In genomic region chr3:60812544-60812943, GRCh38 we compare ENCODE assay signal across 25 cellular contexts.
DNase-seq lines count a peak whose midpoint lies in the region; ATAC-seq and TF ChIP-seq lines count a peak whose summit lies in the region.
"Had no signal": no experiment of that assay in that cellular context is flagged by ENCODE, and none has a peak within 500 bp of the region (broad histone marks: within the 10 kb centered on the region; RNA-seq: fewer than 3 reads in every experiment).

No MANE protein-coding gene starts in this region.

- DNase-seq in AG04449 (ENCODE audit: low read depth, low spot score) (peak; percentile 23), inferior parietal cortex (ENCODE audit: extremely low spot score) (no peak), caudate nucleus (lab: John Stamatoyannopoulos, UW) (no peak)
- no peak for DNase-seq in activated CD8-positive, alpha-beta T cell treated with anti-CD3 and anti-CD28 coated beads, Interleukin-2, amount 10 ng/mL, durations not matched to agents 7 days and 5 days
- DNase-seq: ACHN; activated CD4-positive, alpha-beta T cell treated with anti-CD3 and anti-CD28 coated beads, Interleukin-2, amount 10 ng/mL, durations not matched to agents 24 days and 14 days; brain microvascular endothelial cell; CD4-positive, CD25-positive, alpha-beta regulatory T cell; endodermal cell; glutamatergic neuron; H7; left colon; naive thymus-derived CD8-positive, alpha-beta T cell; NCI-H1694; NCI-H2171 treated with DMSO at 0.1 percent for 48 hours; PC-9; SIG-M5; stimulated activated CD4-positive, alpha-beta T cell treated with anti-CD3 and anti-CD28 coated beads, Interleukin-15, amount 100 ng/mL, for 24 hours; T-helper 1 cell had no signal

- POLR2A ChIA-PET in AG04449 (lab: Yijun Ruan, JAX) = no interaction called here
- POLR2A ChIA-PET in activated CD8-positive, alpha-beta T cell treated with anti-CD3 and anti-CD28 coated beads, Interleukin-2, amount 10 ng/mL, durations not matched to agents 7 days and 5 days (lab: Charles Lee) = no interaction called here

- no peaks in the 10 kb centered on the region for H3K36me3 Mint-ChIP-seq in activated CD8-positive, alpha-beta T cell treated with anti-CD3 and anti-CD28 coated beads, Interleukin-2, amount 10 ng/mL, durations not matched to agents 7 days and 5 days (ENCODE audit: low read depth)
- H3K36me3 Mint-ChIP-seq: CD4-positive, CD25-positive, alpha-beta regulatory T cell had no signal

- no peaks in the 10 kb centered on the region for H3K4me1 Mint-ChIP-seq in activated CD8-positive, alpha-beta T cell treated with anti-CD3 and anti-CD28 coated beads, Interleukin-2, amount 10 ng/mL, durations not matched to agents 7 days and 5 days (ENCODE audit: low read depth)
- H3K4me1 Mint-ChIP-seq: activated CD4-positive, alpha-beta T cell treated with anti-CD3 and anti-CD28 coated beads, Interleukin-2, amount 10 ng/mL, durations not matched to agents 24 days and 14 days; CD4-positive, CD25-positive, alpha-beta regulatory T cell; naive thymus-derived CD8-positive, alpha-beta T cell had no signal

- H3K4me3 ChIP-seq in AG04449 (ENCODE audit: low read depth, low read length) = no peak overlapping the region
- H3K4me3 ChIP-seq: K562, PC-9, right atrium auricular region had no signal

- H3K27me3 Mint-ChIP-seq in activated CD8-positive, alpha-beta T cell treated with anti-CD3 and anti-CD28 coated beads, Interleukin-2, amount 10 ng/mL, durations not matched to agents 7 days and 5 days (ENCODE audit: low read depth) = no peaks in the 10 kb centered on the region
- H3K27me3 Mint-ChIP-seq: activated CD4-positive, alpha-beta T cell treated with anti-CD3 and anti-CD28 coated beads, Interleukin-2, amount 10 ng/mL, durations not matched to agents 24 days and 14 days; naive thymus-derived CD8-positive, alpha-beta T cell had no signal

- CTCF ChIA-PET in AG04449 (lab: Yijun Ruan, JAX) = no interaction called here
- CTCF ChIA-PET in activated CD8-positive, alpha-beta T cell treated with anti-CD3 and anti-CD28 coated beads, Interleukin-2, amount 10 ng/mL, durations not matched to agents 7 days and 5 days (lab: Charles Lee) = no interaction called here

- peaks cover 8% of the 10 kb centered on the region for H3K9me3 Mint-ChIP-seq in activated CD8-positive, alpha-beta T cell treated with anti-CD3 and anti-CD28 coated beads, Interleukin-2, amount 10 ng/mL, durations not matched to agents 7 days and 5 days (ENCODE audit: insufficient read depth)

- TF ChIP-seq CTCF in AG04449 (IDR thresholded peaks at IDR 0.05; ENCODE audit: insufficient read depth, low read length, missing control alignments) = no peak

- H3K27ac ChIP-seq in caudate nucleus (ENCODE audit: low read depth, low read length) = no peak overlapping the region
- H3K27ac ChIP-seq: brain microvascular endothelial cell, PC-9, right atrium auricular region had no signal

- peak; percentile 47 for ATAC-seq in GM18519 (IDR thresholded peaks at IDR 0.05; ENCODE audit: low FRiP score, unreplicated experiment)
- peak; percentile 75 for ATAC-seq in HG02610 (IDR thresholded peaks at IDR 0.05; ENCODE audit: unreplicated experiment)
- peak; percentile 70 for ATAC-seq in HG03558 (IDR thresholded peaks at IDR 0.05; ENCODE audit: extremely low read depth, unreplicated experiment)
- no peak for ATAC-seq in activated CD8-positive, alpha-beta T cell treated with anti-CD3 and anti-CD28 coated beads, Interleukin-2, amount 10 ng/mL, durations not matched to agents 7 days and 5 days
- no peak for ATAC-seq in GM21390 (IDR thresholded peaks at IDR 0.05; ENCODE audit: unreplicated experiment)
- ATAC-seq: K562; left colon; naive thymus-derived CD8-positive, alpha-beta T cell had no signal

- H3K27ac Mint-ChIP-seq in activated CD8-positive, alpha-beta T cell treated with anti-CD3 and anti-CD28 coated beads, Interleukin-2, amount 10 ng/mL, durations not matched to agents 7 days and 5 days = no peak overlapping the region
- H3K27ac Mint-ChIP-seq: activated CD4-positive, alpha-beta T cell treated with anti-CD3 and anti-CD28 coated beads, Interleukin-2, amount 10 ng/mL, durations not matched to agents 24 days and 14 days; CD4-positive, CD25-positive, alpha-beta regulatory T cell; endodermal cell; naive thymus-derived CD8-positive, alpha-beta T cell had no signal

- no peak overlapping the region for H3K4me3 Mint-ChIP-seq in activated CD8-positive, alpha-beta T cell treated with anti-CD3 and anti-CD28 coated beads, Interleukin-2, amount 10 ng/mL, durations not matched to agents 7 days and 5 days
- H3K4me3 Mint-ChIP-seq: activated CD4-positive, alpha-beta T cell treated with anti-CD3 and anti-CD28 coated beads, Interleukin-2, amount 10 ng/mL, durations not matched to agents 24 days and 14 days; CD4-positive, CD25-positive, alpha-beta regulatory T cell; endodermal cell; naive thymus-derived CD8-positive, alpha-beta T cell had no signal

Comparison
In these comparisons a context has a peak if more than half of its experiments do, and no peak if none do; other contexts are left out.
1. ATAC-seq: peak in GM18519 (single experiment), HG02610 (single experiment) and HG03558 (single experiment); none in activated CD8-positive, alpha-beta T cell treated with anti-CD3 and anti-CD28 coated beads, Interleukin-2, amount 10 ng/mL, durations not matched to agents 7 days and 5 days (single experiment) and GM21390 (single experiment).